1 cellular context compared by ENCODE assay signal in the genomic region with DNA sequence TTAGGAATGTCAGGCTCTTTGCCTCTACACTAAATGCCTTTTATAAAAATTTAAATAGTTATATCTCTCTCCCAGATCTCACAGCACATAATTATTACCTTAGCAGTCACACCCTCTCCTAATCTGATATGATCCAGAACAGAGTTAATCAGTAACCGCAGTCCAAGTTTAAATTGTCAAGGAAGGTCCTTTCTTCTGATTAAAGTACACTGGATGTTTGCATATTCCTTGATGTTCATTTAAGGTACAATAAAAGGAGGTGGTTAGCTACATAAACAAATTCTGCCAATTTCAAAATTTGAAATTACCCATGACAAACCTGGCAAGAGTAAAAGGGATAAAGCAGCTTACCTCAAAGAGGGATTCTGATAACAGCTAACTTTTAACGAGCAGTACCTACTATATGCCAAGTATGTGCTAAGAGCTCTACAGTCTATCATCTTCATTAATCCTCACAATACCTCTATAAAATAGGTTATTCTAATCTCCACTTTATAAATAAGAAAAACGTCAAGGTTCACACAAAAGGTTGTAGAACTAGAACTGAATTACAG.
TF ChIP-seq lines count a peak whose summit lies in the region.

No MANE protein-coding gene starts in this region.

TF ChIP-seq in HepG2, 621 proteins besides CTCF, POLR2A, EP300 and RAD21 (continued from another document):
- TF ChIP-seq, protein P1, sequence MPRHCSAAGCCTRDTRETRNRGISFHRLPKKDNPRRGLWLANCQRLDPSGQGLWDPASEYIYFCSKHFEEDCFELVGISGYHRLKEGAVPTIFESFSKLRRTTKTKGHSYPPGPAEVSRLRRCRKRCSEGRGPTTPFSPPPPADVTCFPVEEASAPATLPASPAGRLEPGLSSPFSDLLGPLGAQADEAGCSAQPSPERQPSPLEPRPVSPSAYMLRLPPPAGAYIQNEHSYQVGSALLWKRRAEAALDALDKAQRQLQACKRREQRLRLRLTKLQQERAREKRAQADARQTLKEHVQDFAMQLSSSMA (CRISPR knock-in tag; IDR thresholded peaks at IDR 0.05) = no peak
- TF ChIP-seq ZNF329 (CRISPR knock-in tag; IDR thresholded peaks at IDR 0.05; ENCODE audit: low read depth) = no peak
- no peak for TF ChIP-seq ZNF839 (CRISPR knock-in tag; IDR thresholded peaks at IDR 0.05; ENCODE audit: borderline replicate concordance)
- no peak for TF ChIP-seq ZNF207 (IDR thresholded peaks at IDR 0.05; ENCODE audit: borderline replicate concordance)
- TF ChIP-seq ZNF124 (CRISPR knock-in tag; IDR thresholded peaks at IDR 0.05) = no peak
- no peak for TF ChIP-seq ZNF468 (CRISPR knock-in tag; IDR thresholded peaks at IDR 0.05)
- TF ChIP-seq ZNF367 (CRISPR knock-in tag; IDR thresholded peaks at IDR 0.05; ENCODE audit: borderline replicate concordance) = no peak
- TF ChIP-seq POLR2AphosphoS2 (IDR thresholded peaks at IDR 0.05; ENCODE audit: low read depth, low read length) = no peak
- TF ChIP-seq SOX6 (IDR thresholded peaks at IDR 0.05) = no peak
- no peak for TF ChIP-seq SOX6 (CRISPR knock-in tag; IDR thresholded peaks at IDR 0.05)
- TF ChIP-seq, protein P2, sequence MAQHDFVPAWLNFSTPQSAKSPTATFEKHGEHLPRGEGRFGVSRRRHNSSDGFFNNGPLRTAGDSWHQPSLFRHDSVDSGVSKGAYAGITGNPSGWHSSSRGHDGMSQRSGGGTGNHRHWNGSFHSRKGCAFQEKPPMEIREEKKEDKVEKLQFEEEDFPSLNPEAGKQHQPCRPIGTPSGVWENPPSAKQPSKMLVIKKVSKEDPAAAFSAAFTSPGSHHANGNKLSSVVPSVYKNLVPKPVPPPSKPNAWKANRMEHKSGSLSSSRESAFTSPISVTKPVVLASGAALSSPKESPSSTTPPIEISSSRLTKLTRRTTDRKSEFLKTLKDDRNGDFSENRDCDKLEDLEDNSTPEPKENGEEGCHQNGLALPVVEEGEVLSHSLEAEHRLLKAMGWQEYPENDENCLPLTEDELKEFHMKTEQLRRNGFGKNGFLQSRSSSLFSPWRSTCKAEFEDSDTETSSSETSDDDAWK (CRISPR knock-in tag; IDR thresholded peaks at IDR 0.05) = no peak
- TF ChIP-seq, protein P3, sequence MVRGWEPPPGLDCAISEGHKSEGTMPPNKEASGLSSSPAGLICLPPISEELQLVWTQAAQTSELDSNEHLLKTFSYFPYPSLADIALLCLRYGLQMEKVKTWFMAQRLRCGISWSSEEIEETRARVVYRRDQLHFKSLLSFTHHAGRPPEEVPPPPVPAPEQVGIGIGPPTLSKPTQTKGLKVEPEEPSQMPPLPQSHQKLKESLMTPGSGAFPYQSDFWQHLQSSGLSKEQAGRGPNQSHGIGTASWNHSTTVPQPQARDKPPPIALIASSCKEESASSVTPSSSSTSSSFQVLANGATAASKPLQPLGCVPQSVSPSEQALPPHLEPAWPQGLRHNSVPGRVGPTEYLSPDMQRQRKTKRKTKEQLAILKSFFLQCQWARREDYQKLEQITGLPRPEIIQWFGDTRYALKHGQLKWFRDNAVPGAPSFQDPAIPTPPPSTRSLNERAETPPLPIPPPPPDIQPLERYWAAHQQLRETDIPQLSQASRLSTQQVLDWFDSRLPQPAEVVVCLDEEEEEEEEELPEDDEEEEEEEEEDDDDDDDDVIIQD (CRISPR knock-in tag; IDR thresholded peaks at IDR 0.05; ENCODE audit: low read depth) = no peak
- TF ChIP-seq FOXA3 (CRISPR knock-in tag; IDR thresholded peaks at IDR 0.05) = no peak
- TF ChIP-seq, protein P4, sequence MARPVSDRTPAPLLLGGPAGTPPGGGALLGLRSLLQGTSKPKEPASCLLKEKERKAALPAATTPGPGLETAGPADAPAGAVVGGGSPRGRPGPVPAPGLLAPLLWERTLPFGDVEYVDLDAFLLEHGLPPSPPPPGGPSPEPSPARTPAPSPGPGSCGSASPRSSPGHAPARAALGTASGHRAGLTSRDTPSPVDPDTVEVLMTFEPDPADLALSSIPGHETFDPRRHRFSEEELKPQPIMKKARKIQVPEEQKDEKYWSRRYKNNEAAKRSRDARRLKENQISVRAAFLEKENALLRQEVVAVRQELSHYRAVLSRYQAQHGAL (CRISPR knock-in tag; IDR thresholded peaks at IDR 0.05; ENCODE audit: not compliant biosample characterization) = no peak
- TF ChIP-seq, protein P5, sequence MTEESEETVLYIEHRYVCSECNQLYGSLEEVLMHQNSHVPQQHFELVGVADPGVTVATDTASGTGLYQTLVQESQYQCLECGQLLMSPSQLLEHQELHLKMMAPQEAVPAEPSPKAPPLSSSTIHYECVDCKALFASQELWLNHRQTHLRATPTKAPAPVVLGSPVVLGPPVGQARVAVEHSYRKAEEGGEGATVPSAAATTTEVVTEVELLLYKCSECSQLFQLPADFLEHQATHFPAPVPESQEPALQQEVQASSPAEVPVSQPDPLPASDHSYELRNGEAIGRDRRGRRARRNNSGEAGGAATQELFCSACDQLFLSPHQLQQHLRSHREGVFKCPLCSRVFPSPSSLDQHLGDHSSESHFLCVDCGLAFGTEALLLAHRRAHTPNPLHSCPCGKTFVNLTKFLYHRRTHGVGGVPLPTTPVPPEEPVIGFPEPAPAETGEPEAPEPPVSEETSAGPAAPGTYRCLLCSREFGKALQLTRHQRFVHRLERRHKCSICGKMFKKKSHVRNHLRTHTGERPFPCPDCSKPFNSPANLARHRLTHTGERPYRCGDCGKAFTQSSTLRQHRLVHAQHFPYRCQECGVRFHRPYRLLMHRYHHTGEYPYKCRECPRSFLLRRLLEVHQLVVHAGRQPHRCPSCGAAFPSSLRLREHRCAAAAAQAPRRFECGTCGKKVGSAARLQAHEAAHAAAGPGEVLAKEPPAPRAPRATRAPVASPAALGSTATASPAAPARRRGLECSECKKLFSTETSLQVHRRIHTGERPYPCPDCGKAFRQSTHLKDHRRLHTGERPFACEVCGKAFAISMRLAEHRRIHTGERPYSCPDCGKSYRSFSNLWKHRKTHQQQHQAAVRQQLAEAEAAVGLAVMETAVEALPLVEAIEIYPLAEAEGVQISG (CRISPR knock-in tag; IDR thresholded peaks at IDR 0.05) = no peak
- TF ChIP-seq, protein P6, sequence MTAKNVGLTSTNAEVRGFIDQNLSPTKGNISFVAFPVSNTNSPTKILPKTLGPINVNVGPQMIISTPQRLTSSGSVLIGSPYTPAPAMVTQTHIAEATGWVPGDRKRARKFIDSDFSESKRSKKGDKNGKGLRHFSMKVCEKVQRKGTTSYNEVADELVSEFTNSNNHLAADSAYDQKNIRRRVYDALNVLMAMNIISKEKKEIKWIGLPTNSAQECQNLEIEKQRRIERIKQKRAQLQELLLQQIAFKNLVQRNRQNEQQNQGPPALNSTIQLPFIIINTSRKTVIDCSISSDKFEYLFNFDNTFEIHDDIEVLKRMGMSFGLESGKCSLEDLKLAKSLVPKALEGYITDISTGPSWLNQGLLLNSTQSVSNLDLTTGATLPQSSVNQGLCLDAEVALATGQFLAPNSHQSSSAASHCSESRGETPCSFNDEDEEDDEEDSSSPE (CRISPR knock-in tag; IDR thresholded peaks at IDR 0.05) = no peak
- TF ChIP-seq, protein P7, sequence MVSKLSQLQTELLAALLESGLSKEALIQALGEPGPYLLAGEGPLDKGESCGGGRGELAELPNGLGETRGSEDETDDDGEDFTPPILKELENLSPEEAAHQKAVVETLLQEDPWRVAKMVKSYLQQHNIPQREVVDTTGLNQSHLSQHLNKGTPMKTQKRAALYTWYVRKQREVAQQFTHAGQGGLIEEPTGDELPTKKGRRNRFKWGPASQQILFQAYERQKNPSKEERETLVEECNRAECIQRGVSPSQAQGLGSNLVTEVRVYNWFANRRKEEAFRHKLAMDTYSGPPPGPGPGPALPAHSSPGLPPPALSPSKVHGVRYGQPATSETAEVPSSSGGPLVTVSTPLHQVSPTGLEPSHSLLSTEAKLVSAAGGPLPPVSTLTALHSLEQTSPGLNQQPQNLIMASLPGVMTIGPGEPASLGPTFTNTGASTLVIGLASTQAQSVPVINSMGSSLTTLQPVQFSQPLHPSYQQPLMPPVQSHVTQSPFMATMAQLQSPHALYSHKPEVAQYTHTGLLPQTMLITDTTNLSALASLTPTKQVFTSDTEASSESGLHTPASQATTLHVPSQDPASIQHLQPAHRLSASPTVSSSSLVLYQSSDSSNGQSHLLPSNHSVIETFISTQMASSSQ (IDR thresholded peaks at IDR 0.05; ENCODE audit: low read depth) = peak; percentile 81
- TF ChIP-seq, protein P7 (CRISPR knock-in tag; IDR thresholded peaks at IDR 0.05; ENCODE audit: borderline replicate concordance) = peak; percentile 35; the same call in 1 of the 2 replicates
- no peak for TF ChIP-seq TOPORS (CRISPR knock-in tag; IDR thresholded peaks at IDR 0.05)
- TF ChIP-seq, protein P8, sequence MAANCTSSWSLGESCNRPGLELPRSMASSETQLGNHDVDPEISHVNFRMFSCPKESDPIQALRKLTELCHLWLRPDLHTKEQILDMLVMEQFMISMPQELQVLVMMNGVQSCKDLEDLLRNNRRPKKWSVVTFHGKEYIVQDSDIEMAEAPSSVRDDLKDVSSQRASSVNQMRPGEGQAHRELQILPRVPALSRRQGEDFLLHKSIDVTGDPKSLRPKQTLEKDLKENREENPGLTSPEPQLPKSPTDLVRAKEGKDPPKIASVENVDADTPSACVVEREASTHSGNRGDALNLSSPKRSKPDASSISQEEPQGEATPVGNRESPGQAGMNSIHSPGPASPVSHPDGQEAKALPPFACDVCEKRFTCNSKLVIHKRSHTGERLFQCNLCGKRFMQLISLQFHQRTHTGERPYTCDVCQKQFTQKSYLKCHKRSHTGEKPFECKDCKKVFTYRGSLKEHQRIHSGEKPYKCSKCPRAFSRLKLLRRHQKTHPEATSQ (CRISPR knock-in tag; IDR thresholded peaks at IDR 0.05; ENCODE audit: borderline replicate concordance) = no peak
- TF ChIP-seq TCF7 (IDR thresholded peaks at IDR 0.05; ENCODE audit: low read depth) = no peak
- no peak for TF ChIP-seq NCOA2 (CRISPR knock-in tag; IDR thresholded peaks at IDR 0.05)
- no peak for TF ChIP-seq ZNF232 (CRISPR knock-in tag; IDR thresholded peaks at IDR 0.05; ENCODE audit: borderline replicate concordance)
- no peak for TF ChIP-seq RXRA (CRISPR knock-in tag; IDR thresholded peaks at IDR 0.05)
- TF ChIP-seq HOXA3 (CRISPR knock-in tag; IDR thresholded peaks at IDR 0.05) = no peak
- TF ChIP-seq, protein P9, sequence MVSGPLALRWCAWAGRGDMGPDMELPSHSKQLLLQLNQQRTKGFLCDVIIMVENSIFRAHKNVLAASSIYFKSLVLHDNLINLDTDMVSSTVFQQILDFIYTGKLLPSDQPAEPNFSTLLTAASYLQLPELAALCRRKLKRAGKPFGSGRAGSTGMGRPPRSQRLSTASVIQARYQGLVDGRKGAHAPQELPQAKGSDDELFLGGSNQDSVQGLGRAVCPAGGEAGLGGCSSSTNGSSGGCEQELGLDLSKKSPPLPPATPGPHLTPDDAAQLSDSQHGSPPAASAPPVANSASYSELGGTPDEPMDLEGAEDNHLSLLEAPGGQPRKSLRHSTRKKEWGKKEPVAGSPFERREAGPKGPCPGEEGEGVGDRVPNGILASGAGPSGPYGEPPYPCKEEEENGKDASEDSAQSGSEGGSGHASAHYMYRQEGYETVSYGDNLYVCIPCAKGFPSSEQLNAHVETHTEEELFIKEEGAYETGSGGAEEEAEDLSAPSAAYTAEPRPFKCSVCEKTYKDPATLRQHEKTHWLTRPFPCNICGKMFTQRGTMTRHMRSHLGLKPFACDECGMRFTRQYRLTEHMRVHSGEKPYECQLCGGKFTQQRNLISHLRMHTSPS (CRISPR knock-in tag; IDR thresholded peaks at IDR 0.05; ENCODE audit: low read depth) = no peak
- no peak for TF ChIP-seq MAFF (IDR thresholded peaks at IDR 0.05; ENCODE audit: low read depth, low read length)
